Comparison of ENCODE assay signal across 8 cellular contexts in genomic region chr19:13234518-13234917, GRCh38.
DNase-seq lines count a peak whose midpoint lies in the region; ATAC-seq and TF ChIP-seq lines count a peak whose summit lies in the region.

No MANE protein-coding gene starts in this region.

- no peaks in the 10 kb centered on the region; the same call in 1 of the 2 replicates for H3K36me3 ChIP-seq in OCI-LY7 (ENCODE audit: insufficient read depth, low read length)

- in situ Hi-C loops in GM13977 (cut with MboI; ENCODE audit: low pct_unique_long_range_greater_than_20kb, low sequenced_read_pairs, unreplicated experiment): no loop called here

- H3K9me2 ChIP-seq in OCI-LY7 (ENCODE audit: insufficient read depth, low read length): no peaks in the 10 kb centered on the region

- no peak overlapping the region for H3K27ac ChIP-seq in OCI-LY7 (ENCODE audit: low read depth, low read length, poor library complexity, severe bottlenecking)

- TF ChIP-seq CTCF in GM13977 (IDR thresholded peaks at IDR 0.05; ENCODE audit: extremely low read depth, insufficient read depth, missing control alignments) (peak; percentile 77), OCI-LY7 (conservative IDR thresholded peaks at IDR 0.05; ENCODE audit: low read length) (peak; percentile 84)

- peak overlapping the region; percentile 93 for H2AFZ ChIP-seq in OCI-LY7 (ENCODE audit: low read length)

- ATAC-seq in left cardiac atrium (peak in 1 of 2 donors; percentile 18), GM19035 (IDR thresholded peaks at IDR 0.05; ENCODE audit: unreplicated experiment) (no peak)

- peak overlapping the region; percentile 31 for H3K4me3 ChIP-seq in OCI-LY7 (ENCODE audit: low read depth, low read length, poor library complexity, severe bottlenecking)

- intact Hi-C loops in OCI-LY7 (cut with micrococcal nuclease; ENCODE audit: unreplicated experiment) (loop anchor here (1.0 kb wide), 1 partner anchor 39 kb away; no protein-coding TSS in a partner anchor), left cardiac atrium (cut with DNase I) (no loop called here)

- H3K4me1 ChIP-seq in OCI-LY7 (ENCODE audit: insufficient read depth, low read length, poor library complexity, severe bottlenecking): peaks cover 12% of the 10 kb centered on the region

- no peaks in the 10 kb centered on the region for H3K9me3 ChIP-seq in OCI-LY7 (ENCODE audit: low read length)

- no TSS peak for BruUV-seq in OCI-LY7 (replicated peaks; lab: Mats Ljungman, UMichigan)

- no peaks in the 10 kb centered on the region for H4K20me1 ChIP-seq in OCI-LY7 (ENCODE audit: insufficient read depth, low read length)

- DNase-seq in GM13977 (ENCODE audit: low spot score) (peak; percentile 88), OCI-LY7 (ENCODE audit: low spot score) (peak; percentile 74), left cardiac atrium (peak; percentile 37), NCI-H1092 treated with DMSO at 0.1 percent for 48 hours (lab: John Stamatoyannopoulos, UW) (no peak), NCI-H446 treated with DMSO at 0.1 percent for 48 hours (lab: John Stamatoyannopoulos, UW) (no peak)
- DNase-seq in activated T-cell treated with anti-CD3 and anti-CD28 coated beads, Interleukin-2, amount 50 U/mL, for 48 hours: peak; percentile 71 to 75
- DNase-seq in stimulated activated CD4-positive, alpha-beta T cell treated with anti-CD3 and anti-CD28 coated beads, Interleukin-4, amount 100 ng/mL, for 4 hours: peak; percentile 57

- H3K79me2 ChIP-seq in OCI-LY7 (ENCODE audit: insufficient read depth, low read depth, low read length): no peaks in the 10 kb centered on the region

- CTCF ChIA-PET in OCI-LY7 (lab: Charles Lee; ENCODE audit: unreplicated experiment): no interaction called here

- POLR2A ChIA-PET in OCI-LY7 (lab: Charles Lee): no interaction called here

- H3K4me2 ChIP-seq in OCI-LY7 (ENCODE audit: low read length): peak overlapping the region; percentile 58

Comparison
In these comparisons a context has a peak if more than half of its experiments do, and no peak if none do; other contexts are left out.
1. DNase-seq: peak in GM13977 (single experiment), OCI-LY7 (single experiment), activated T-cell treated with anti-CD3 and anti-CD28 coated beads, Interleukin-2, amount 50 U/mL, for 48 hours (2 of 2), left cardiac atrium (single experiment) and stimulated activated CD4-positive, alpha-beta T cell treated with anti-CD3 and anti-CD28 coated beads, Interleukin-4, amount 100 ng/mL, for 4 hours (2 of 2); none in NCI-H1092 treated with DMSO at 0.1 percent for 48 hours (single experiment) and NCI-H446 treated with DMSO at 0.1 percent for 48 hours (single experiment).